1 cellular context compared by ENCODE assay signal in the genomic region with DNA sequence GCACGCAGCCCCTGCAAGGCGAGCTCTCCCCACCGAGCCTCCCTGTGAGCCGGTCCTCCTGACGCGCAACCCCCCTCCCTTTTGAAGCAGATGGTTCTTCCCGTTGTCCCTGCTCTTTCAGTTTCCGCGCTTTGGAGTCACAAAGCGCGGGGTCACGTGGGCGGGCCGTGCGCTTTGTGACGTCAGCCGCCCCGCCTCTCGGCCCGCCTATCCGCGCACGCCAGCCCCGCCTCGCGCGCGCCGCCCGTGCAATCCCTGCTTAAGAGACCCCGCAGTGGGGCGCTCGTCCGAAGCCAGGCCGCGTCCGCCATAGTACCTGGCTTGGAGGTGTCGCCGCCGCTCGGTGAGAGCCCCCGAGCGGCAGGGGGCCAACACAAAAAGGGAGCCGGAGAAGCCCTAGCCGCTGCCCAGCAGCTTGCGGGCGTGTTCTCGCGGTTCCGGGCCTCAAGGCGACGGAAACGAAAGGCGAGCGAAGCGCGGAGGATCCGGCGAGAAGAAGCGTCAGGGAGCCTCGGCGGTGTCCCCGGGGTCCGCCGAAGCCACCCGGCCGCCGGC.
A peak's percentile ranks its signal among the peaks of the same experiment; 100 is the strongest.
TF ChIP-seq lines count a peak whose summit lies in the region.

A gene with protein sequence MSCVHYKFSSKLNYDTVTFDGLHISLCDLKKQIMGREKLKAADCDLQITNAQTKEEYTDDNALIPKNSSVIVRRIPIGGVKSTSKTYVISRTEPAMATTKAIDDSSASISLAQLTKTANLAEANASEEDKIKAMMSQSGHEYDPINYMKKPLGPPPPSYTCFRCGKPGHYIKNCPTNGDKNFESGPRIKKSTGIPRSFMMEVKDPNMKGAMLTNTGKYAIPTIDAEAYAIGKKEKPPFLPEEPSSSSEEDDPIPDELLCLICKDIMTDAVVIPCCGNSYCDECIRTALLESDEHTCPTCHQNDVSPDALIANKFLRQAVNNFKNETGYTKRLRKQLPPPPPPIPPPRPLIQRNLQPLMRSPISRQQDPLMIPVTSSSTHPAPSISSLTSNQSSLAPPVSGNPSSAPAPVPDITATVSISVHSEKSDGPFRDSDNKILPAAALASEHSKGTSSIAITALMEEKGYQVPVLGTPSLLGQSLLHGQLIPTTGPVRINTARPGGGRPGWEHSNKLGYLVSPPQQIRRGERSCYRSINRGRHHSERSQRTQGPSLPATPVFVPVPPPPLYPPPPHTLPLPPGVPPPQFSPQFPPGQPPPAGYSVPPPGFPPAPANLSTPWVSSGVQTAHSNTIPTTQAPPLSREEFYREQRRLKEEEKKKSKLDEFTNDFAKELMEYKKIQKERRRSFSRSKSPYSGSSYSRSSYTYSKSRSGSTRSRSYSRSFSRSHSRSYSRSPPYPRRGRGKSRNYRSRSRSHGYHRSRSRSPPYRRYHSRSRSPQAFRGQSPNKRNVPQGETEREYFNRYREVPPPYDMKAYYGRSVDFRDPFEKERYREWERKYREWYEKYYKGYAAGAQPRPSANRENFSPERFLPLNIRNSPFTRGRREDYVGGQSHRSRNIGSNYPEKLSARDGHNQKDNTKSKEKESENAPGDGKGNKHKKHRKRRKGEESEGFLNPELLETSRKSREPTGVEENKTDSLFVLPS (N-terminal part only) (plus strand): TSS at position 272 of the 555 bp plus-strand sequence. CDS start 1,061 bp downstream, outside the sequence.

TF ChIP-seq in HepG2, 621 proteins besides CTCF, POLR2A, EP300 and RAD21 (continued from another document and continues in another):
- TF ChIP-seq, protein P1, sequence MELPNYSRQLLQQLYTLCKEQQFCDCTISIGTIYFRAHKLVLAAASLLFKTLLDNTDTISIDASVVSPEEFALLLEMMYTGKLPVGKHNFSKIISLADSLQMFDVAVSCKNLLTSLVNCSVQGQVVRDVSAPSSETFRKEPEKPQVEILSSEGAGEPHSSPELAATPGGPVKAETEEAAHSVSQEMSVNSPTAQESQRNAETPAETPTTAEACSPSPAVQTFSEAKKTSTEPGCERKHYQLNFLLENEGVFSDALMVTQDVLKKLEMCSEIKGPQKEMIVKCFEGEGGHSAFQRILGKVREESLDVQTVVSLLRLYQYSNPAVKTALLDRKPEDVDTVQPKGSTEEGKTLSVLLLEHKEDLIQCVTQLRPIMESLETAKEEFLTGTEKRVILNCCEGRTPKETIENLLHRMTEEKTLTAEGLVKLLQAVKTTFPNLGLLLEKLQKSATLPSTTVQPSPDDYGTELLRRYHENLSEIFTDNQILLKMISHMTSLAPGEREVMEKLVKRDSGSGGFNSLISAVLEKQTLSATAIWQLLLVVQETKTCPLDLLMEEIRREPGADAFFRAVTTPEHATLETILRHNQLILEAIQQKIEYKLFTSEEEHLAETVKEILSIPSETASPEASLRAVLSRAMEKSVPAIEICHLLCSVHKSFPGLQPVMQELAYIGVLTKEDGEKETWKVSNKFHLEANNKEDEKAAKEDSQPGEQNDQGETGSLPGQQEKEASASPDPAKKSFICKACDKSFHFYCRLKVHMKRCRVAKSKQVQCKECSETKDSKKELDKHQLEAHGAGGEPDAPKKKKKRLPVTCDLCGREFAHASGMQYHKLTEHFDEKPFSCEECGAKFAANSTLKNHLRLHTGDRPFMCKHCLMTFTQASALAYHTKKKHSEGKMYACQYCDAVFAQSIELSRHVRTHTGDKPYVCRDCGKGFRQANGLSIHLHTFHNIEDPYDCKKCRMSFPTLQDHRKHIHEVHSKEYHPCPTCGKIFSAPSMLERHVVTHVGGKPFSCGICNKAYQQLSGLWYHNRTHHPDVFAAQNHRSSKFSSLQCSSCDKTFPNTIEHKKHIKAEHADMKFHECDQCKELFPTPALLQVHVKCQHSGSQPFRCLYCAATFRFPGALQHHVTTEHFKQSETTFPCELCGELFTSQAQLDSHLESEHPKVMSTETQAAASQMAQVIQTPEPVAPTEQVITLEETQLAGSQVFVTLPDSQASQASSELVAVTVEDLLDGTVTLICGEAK (IDR thresholded peaks at IDR 0.05): no peak
- TF ChIP-seq, protein P1 (CRISPR knock-in tag; IDR thresholded peaks at IDR 0.05): no peak; the same call in 1 of the 2 replicates
- peak; percentile 63; the same call in 1 of the 2 replicates for TF ChIP-seq ZNF383 (CRISPR knock-in tag; IDR thresholded peaks at IDR 0.05; ENCODE audit: borderline replicate concordance)
- TF ChIP-seq FOXJ3 (CRISPR knock-in tag; IDR thresholded peaks at IDR 0.05; ENCODE audit: borderline replicate concordance): no peak
- no peak for TF ChIP-seq MEIS2 (CRISPR knock-in tag; IDR thresholded peaks at IDR 0.05)
- TF ChIP-seq, protein P2, sequence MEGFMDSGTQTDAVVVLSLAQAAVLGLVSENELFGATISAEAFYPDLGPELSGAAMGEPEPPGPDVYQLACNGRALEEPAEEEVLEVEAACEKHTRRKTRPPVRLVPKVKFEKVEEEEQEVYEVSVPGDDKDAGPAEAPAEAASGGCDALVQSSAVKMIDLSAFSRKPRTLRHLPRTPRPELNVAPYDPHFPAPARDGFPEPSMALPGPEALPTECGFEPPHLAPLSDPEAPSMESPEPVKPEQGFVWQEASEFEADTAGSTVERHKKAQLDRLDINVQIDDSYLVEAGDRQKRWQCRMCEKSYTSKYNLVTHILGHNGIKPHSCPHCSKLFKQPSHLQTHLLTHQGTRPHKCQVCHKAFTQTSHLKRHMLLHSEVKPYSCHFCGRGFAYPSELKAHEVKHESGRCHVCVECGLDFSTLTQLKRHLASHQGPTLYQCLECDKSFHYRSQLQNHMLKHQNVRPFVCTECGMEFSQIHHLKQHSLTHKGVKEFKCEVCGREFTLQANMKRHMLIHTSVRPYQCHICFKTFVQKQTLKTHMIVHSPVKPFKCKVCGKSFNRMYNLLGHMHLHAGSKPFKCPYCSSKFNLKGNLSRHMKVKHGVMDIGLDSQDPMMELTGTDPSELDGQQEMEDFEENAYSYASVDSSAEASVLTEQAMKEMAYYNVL (CRISPR knock-in tag; IDR thresholded peaks at IDR 0.05; ENCODE audit: borderline replicate concordance): no peak
- TF ChIP-seq, protein P3, sequence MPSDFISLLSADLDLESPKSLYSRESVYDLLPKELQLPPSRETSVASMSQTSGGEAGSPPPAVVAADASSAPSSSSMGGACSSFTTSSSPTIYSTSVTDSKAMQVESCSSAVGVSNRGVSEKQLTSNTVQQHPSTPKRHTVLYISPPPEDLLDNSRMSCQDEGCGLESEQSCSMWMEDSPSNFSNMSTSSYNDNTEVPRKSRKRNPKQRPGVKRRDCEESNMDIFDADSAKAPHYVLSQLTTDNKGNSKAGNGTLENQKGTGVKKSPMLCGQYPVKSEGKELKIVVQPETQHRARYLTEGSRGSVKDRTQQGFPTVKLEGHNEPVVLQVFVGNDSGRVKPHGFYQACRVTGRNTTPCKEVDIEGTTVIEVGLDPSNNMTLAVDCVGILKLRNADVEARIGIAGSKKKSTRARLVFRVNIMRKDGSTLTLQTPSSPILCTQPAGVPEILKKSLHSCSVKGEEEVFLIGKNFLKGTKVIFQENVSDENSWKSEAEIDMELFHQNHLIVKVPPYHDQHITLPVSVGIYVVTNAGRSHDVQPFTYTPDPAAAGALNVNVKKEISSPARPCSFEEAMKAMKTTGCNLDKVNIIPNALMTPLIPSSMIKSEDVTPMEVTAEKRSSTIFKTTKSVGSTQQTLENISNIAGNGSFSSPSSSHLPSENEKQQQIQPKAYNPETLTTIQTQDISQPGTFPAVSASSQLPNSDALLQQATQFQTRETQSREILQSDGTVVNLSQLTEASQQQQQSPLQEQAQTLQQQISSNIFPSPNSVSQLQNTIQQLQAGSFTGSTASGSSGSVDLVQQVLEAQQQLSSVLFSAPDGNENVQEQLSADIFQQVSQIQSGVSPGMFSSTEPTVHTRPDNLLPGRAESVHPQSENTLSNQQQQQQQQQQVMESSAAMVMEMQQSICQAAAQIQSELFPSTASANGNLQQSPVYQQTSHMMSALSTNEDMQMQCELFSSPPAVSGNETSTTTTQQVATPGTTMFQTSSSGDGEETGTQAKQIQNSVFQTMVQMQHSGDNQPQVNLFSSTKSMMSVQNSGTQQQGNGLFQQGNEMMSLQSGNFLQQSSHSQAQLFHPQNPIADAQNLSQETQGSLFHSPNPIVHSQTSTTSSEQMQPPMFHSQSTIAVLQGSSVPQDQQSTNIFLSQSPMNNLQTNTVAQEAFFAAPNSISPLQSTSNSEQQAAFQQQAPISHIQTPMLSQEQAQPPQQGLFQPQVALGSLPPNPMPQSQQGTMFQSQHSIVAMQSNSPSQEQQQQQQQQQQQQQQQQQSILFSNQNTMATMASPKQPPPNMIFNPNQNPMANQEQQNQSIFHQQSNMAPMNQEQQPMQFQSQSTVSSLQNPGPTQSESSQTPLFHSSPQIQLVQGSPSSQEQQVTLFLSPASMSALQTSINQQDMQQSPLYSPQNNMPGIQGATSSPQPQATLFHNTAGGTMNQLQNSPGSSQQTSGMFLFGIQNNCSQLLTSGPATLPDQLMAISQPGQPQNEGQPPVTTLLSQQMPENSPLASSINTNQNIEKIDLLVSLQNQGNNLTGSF (CRISPR knock-in tag; IDR thresholded peaks at IDR 0.05): peak; percentile 76; the same call in 1 of the 2 replicates
- peak; percentile 53; the same call in 1 of the 2 replicates for TF ChIP-seq PHF20 (CRISPR knock-in tag; IDR thresholded peaks at IDR 0.05)
- TF ChIP-seq, protein P4, sequence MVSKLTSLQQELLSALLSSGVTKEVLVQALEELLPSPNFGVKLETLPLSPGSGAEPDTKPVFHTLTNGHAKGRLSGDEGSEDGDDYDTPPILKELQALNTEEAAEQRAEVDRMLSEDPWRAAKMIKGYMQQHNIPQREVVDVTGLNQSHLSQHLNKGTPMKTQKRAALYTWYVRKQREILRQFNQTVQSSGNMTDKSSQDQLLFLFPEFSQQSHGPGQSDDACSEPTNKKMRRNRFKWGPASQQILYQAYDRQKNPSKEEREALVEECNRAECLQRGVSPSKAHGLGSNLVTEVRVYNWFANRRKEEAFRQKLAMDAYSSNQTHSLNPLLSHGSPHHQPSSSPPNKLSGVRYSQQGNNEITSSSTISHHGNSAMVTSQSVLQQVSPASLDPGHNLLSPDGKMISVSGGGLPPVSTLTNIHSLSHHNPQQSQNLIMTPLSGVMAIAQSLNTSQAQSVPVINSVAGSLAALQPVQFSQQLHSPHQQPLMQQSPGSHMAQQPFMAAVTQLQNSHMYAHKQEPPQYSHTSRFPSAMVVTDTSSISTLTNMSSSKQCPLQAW (CRISPR knock-in tag; IDR thresholded peaks at IDR 0.05): peak; percentile 40; the same call in 1 of the 2 replicates
- no peak for TF ChIP-seq ZNF747 (CRISPR knock-in tag; IDR thresholded peaks at IDR 0.05; ENCODE audit: borderline replicate concordance)
- peak; percentile 83; the same call in 1 of the 2 replicates for TF ChIP-seq DR1 (CRISPR knock-in tag; IDR thresholded peaks at IDR 0.05)
- TF ChIP-seq, protein P5, sequence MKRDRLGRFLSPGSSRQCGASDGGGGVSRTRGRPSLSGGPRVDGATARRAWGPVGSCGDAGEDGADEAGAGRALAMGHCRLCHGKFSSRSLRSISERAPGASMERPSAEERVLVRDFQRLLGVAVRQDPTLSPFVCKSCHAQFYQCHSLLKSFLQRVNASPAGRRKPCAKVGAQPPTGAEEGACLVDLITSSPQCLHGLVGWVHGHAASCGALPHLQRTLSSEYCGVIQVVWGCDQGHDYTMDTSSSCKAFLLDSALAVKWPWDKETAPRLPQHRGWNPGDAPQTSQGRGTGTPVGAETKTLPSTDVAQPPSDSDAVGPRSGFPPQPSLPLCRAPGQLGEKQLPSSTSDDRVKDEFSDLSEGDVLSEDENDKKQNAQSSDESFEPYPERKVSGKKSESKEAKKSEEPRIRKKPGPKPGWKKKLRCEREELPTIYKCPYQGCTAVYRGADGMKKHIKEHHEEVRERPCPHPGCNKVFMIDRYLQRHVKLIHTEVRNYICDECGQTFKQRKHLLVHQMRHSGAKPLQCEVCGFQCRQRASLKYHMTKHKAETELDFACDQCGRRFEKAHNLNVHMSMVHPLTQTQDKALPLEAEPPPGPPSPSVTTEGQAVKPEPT (CRISPR knock-in tag; IDR thresholded peaks at IDR 0.05; ENCODE audit: low read depth): no peak; the same call in 1 of the 2 replicates
- peak; percentile 56 for TF ChIP-seq RARA (CRISPR knock-in tag; IDR thresholded peaks at IDR 0.05)
- peak; percentile 43; the same call in 1 of the 2 replicates for TF ChIP-seq SATB2 (CRISPR knock-in tag; IDR thresholded peaks at IDR 0.05)
- TF ChIP-seq SIN3A (IDR thresholded peaks at IDR 0.05; ENCODE audit: borderline replicate concordance, low read depth, low read length): peak; percentile 77; the same call in 1 of the 2 replicates
- TF ChIP-seq NFE2L2 (IDR thresholded peaks at IDR 0.05; ENCODE audit: low read length): no peak
- no peak for TF ChIP-seq ZNF382 (CRISPR knock-in tag; IDR thresholded peaks at IDR 0.05; ENCODE audit: borderline replicate concordance)
- peak; percentile 72; the same call in 1 of the 2 replicates for TF ChIP-seq ZNF879 (CRISPR knock-in tag; IDR thresholded peaks at IDR 0.05)
- 0 out of 2 replicates have a peak, but pooled peaks have one; percentile 44 for TF ChIP-seq ZFAT (CRISPR knock-in tag; conservative IDR thresholded peaks at IDR 0.05)
- TF ChIP-seq ATF7-NPFF (CRISPR knock-in tag; IDR thresholded peaks at IDR 0.05; ENCODE audit: low read depth): peak; percentile 92
- TF ChIP-seq, protein P6, sequence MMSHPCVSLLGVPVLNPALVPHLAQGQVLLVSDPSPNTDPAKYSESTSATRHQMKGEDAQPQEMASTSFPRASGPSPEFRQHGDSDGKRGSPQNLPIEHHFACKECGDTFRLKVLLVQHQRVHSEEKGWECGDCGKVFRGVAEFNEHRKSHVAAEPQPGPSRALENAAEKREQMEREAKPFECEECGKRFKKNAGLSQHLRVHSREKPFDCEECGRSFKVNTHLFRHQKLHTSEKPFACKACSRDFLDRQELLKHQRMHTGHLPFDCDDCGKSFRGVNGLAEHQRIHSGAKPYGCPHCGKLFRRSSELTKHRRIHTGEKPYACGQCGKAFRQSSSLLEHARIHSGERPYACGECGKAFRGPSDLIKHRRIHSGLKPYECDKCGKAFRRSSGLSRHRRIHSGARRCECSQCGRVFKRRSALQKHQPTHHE (CRISPR knock-in tag; IDR thresholded peaks at IDR 0.05; ENCODE audit: borderline replicate concordance): no peak
- peak; percentile 93; the same call in 1 of the 2 replicates for TF ChIP-seq HES4 (CRISPR knock-in tag; IDR thresholded peaks at IDR 0.05; ENCODE audit: borderline replicate concordance)
